Comparison of ENCODE assay signal across 8 cellular contexts in the genomic region with DNA sequence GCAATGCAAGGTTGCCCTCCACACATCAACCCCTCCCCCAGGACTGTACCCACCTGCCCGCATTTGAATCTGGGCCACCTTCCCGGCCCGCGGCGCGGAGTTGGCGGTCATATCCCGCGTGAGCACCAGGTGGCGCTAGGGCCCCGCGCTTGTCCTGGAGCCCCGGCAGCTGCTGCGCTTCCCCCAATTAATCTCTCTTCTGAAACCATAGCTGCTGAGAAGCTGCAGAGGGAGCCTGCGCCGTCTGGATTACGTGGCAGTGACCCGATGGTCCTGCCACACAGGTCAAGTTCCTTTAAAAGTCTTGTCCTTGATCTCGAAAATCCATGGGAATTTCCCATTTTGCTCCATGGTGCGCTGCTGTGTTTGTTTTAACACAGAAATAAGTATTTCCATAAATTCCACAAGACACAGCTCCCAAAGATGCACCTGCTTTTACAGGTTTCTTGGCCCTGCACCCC. TPM values are rescaled to one million over a fixed set of nuclear protein-coding genes. Genes with fewer than 3 reads are reported as not detected.
DNase-seq lines count a peak whose midpoint lies in the region; ATAC-seq and TF ChIP-seq lines count a peak whose summit lies in the region.

No MANE protein-coding gene starts in this region.

- H3K36me3 Mint-ChIP-seq in activated T-cell treated with anti-CD3 and anti-CD28 coated beads, Interleukin-2, amount 50 U/mL, for 72 hours (ENCODE audit: insufficient read depth in 2 of 2), result no peaks in the 10 kb centered on the region
- H3K36me3 Mint-ChIP-seq in neural crest cell (ENCODE audit: low read depth), result no peaks in the 10 kb centered on the region

- DNase-seq in CMK (ENCODE audit: low read depth), result peak; percentile 41
- peak; percentile 84 to 91 for DNase-seq in Kasumi-1 (lab: John Stamatoyannopoulos, UW)
- DNase-seq in RKO (ENCODE audit: low spot score), result peak; percentile 86
- peak; percentile 76 to 89 for DNase-seq in activated T-cell treated with anti-CD3 and anti-CD28 coated beads, Interleukin-2, amount 50 U/mL, for 72 hours
- DNase-seq in fibroblast of peridontal ligament (ENCODE audit: extremely low read depth), result peak; percentile 76
- peak; percentile 82 for DNase-seq in neural crest cell (ENCODE audit: low read depth, low spot score)
- peak; percentile 59 for DNase-seq in stimulated activated naive CD4-positive, alpha-beta T cell treated with Interleukin-2 at 50 U/mL for 16 hours (lab: John Stamatoyannopoulos, UW)

- H3K27ac Mint-ChIP-seq in activated T-cell treated with anti-CD3 and anti-CD28 coated beads, Interleukin-2, amount 50 U/mL, for 72 hours, result no peak overlapping the region
- H3K27ac Mint-ChIP-seq in neural crest cell (ENCODE audit: unreplicated experiment), result no peak overlapping the region

- no peaks in the 10 kb centered on the region for H3K9me3 Mint-ChIP-seq in activated T-cell treated with anti-CD3 and anti-CD28 coated beads, Interleukin-2, amount 50 U/mL, for 72 hours
- H3K9me3 Mint-ChIP-seq in neural crest cell, result no peaks in the 10 kb centered on the region

- H3K4me1 Mint-ChIP-seq in activated T-cell treated with anti-CD3 and anti-CD28 coated beads, Interleukin-2, amount 50 U/mL, for 72 hours (ENCODE audit: low read depth), result peaks cover 12% of the 10 kb centered on the region
- H3K4me1 Mint-ChIP-seq in neural crest cell, result no peaks in the 10 kb centered on the region

- H3K4me3 Mint-ChIP-seq in activated T-cell treated with anti-CD3 and anti-CD28 coated beads, Interleukin-2, amount 50 U/mL, for 72 hours, result no peak overlapping the region
- H3K4me3 Mint-ChIP-seq in neural crest cell, result no peak overlapping the region

- peak; percentile 99 for TF ChIP-seq CTCF in neural crest cell (conservative IDR thresholded peaks at IDR 0.05)

- peaks cover 13% of the 10 kb centered on the region for H3K27me3 Mint-ChIP-seq in activated T-cell treated with anti-CD3 and anti-CD28 coated beads, Interleukin-2, amount 50 U/mL, for 72 hours (ENCODE audit: low read depth)
- H3K27me3 Mint-ChIP-seq in neural crest cell (ENCODE audit: low read depth), result peaks cover 52% of the 10 kb centered on the region

- peak; percentile 74 for ATAC-seq in GM21423 (IDR thresholded peaks at IDR 0.05; ENCODE audit: unreplicated experiment)
- peak; percentile 85 to 90 for ATAC-seq in activated T-cell treated with anti-CD3 and anti-CD28 coated beads, Interleukin-2, amount 50 U/mL, for 72 hours (replicated peaks in 1 of 2)

RNA-seq across cellular contexts. Expression of gene COX4I1, which starts 22.0 kb away (rescaled TPM):
- total RNA-seq in activated T-cell treated with anti-CD3 and anti-CD28 coated beads, Interleukin-2, amount 50 U/mL, for 72 hours, result 100 to 1,000 TPM; 627 to 635 TPM
- total RNA-seq in neural crest cell, result 426 and 434 TPM in 2 replicates

RNA-seq across cellular contexts. Expression of gene EMC8, which starts 22.1 kb away (rescaled TPM):
- total RNA-seq in activated T-cell treated with anti-CD3 and anti-CD28 coated beads, Interleukin-2, amount 50 U/mL, for 72 hours, result 10 to 100 TPM; 26.5 to 32.8 TPM
- total RNA-seq in neural crest cell, result 44.1 and 48.3 TPM in 2 replicates

Comparison
In these comparisons a context has a peak if more than half of its experiments do, and no peak if none do; other contexts are left out.
1. Peak in every context shown above with its lines: DNase-seq and ATAC-seq.